In genomic region chr6:74467533-74468215, GRCh38 we compare ENCODE assay signal across 17 cellular contexts.
DNase-seq lines count a peak whose midpoint lies in the region; ATAC-seq, FAIRE-seq and TF ChIP-seq lines count a peak whose summit lies in the region.
"Had no signal": no experiment of that assay in that cellular context is flagged by ENCODE, and none has a peak within 500 bp of the region (broad histone marks: within the 10 kb centered on the region; RNA-seq: fewer than 3 reads in every experiment).

No MANE protein-coding gene starts in this region.

- in situ Hi-C loops in HepG2 (cut with HindIII; ENCODE audit: extremely low pct_ligation_motif_present, low pct_unique_long_range_greater_than_20kb), result no loop called here

- peaks cover 12% of the 10 kb centered on the region for H3K4me1 Mint-ChIP-seq in WTC11
- peaks cover 5% of the 10 kb centered on the region for H3K4me1 Mint-ChIP-seq in Caco-2 (ENCODE audit: low read depth, unreplicated experiment)

- H3K27me3 Mint-ChIP-seq in WTC11 (ENCODE audit: low read depth), result no peaks in the 10 kb centered on the region
- no peaks in the 10 kb centered on the region for H3K27me3 Mint-ChIP-seq in Caco-2 (ENCODE audit: insufficient read depth, unreplicated experiment)

- H3K27me3 ChIP-seq in HepG2 (ENCODE audit: control insufficient read depth in 1 of 2, insufficient read depth in 2 of 2, low read length in 2 of 2) (no peaks in the 10 kb centered on the region), SK-N-SH (ENCODE audit: insufficient read depth) (no peaks in the 10 kb centered on the region; the same call in 1 of the 2 replicates), Caco-2 (replicated peaks; ENCODE audit: control insufficient read depth, insufficient read depth, low read length) (no peaks in the 10 kb centered on the region)

- TF ChIP-seq POLR2A in HepG2 (IDR thresholded peaks at IDR 0.05; ENCODE audit: insufficient read depth in 1 of 2, low read depth in 2 of 2, low read length in 2 of 2), result no peak

- H3K4me3 Mint-ChIP-seq in WTC11 (no peak overlapping the region), Caco-2 (ENCODE audit: unreplicated experiment) (no peak overlapping the region)

- H3K4me2 ChIP-seq in HepG2 (ENCODE audit: low read depth, low read length), result no peak overlapping the region
- no peak overlapping the region for H3K4me2 ChIP-seq in SK-N-SH

- WGBS in HepG2 (ENCODE audit: low lambda C conversion rate), result 6% methylated on average over 2 of the region's 2 CpGs
- 0% methylated on average over 1 of the region's 2 CpGs for WGBS in SK-N-SH (ENCODE audit: low lambda C conversion rate)

- H3K27ac Mint-ChIP-seq in WTC11, result peak overlapping the region; percentile 33; the same call in 1 of the 2 replicates
- H3K27ac Mint-ChIP-seq in Caco-2 (ENCODE audit: unreplicated experiment), result no peak overlapping the region

- no peak for FAIRE-seq in HepG2 (lab: Jason Lieb, UNC)
- FAIRE-seq: H54 had no signal

- ATAC-seq in WTC11 (no peak), HepG2 (no peak)

- H3K36me3 Mint-ChIP-seq in WTC11, result no peaks in the 10 kb centered on the region
- H3K36me3 Mint-ChIP-seq in Caco-2 (ENCODE audit: insufficient read depth, unreplicated experiment), result no peaks in the 10 kb centered on the region

- TF ChIP-seq EP300 in HepG2 (IDR thresholded peaks at IDR 0.05; ENCODE audit: low read depth in 2 of 2, low read length in 2 of 2), result no peak
- no peak for TF ChIP-seq EP300 in HepG2 (CRISPR knock-in tag; IDR thresholded peaks at IDR 0.05; ENCODE audit: borderline replicate concordance)
- TF ChIP-seq EP300 in SK-N-SH (IDR thresholded peaks at IDR 0.05; ENCODE audit: borderline replicate concordance in 1 of 2, low read depth in 1 of 2, low read length in 1 of 2), result no peak

- intact Hi-C loops in HepG2 (cut with micrococcal nuclease; ENCODE audit: unreplicated experiment), result no loop called here
- intact Hi-C loops in Caco-2 (cut with micrococcal nuclease; ENCODE audit: unreplicated experiment), result no loop called here

- CTCF ChIA-PET in WTC11 (lab: Charles Lee), result no interaction called here
- CTCF ChIA-PET in HepG2 (lab: Yijun Ruan, JAX; ENCODE audit: low intra/inter-chr PET ratio, low total read pairs), result no interaction called here
- CTCF ChIA-PET in SK-N-SH (lab: Yijun Ruan, JAX), result no interaction called here
- CTCF ChIA-PET in Caco-2 (lab: Charles Lee), result no interaction called here

- H3K9ac ChIP-seq in HepG2 (ENCODE audit: insufficient read depth, low read depth, low read length), result no peak overlapping the region
- H3K9ac ChIP-seq in SK-N-SH, result no peak overlapping the region

- H3K36me3 ChIP-seq in HepG2 (replicated peaks in 1 of 2; ENCODE audit: control insufficient read depth in 1 of 2, insufficient read depth in 2 of 2, low read length in 2 of 2), result no peaks in the 10 kb centered on the region
- H3K36me3 ChIP-seq in SK-N-SH (replicated peaks in 1 of 2; ENCODE audit: control insufficient read depth in 1 of 2, insufficient read depth in 2 of 2, low read length in 1 of 2), result no peaks in the 10 kb centered on the region
- no peaks in the 10 kb centered on the region for H3K36me3 ChIP-seq in Caco-2 (ENCODE audit: control insufficient read depth, insufficient read depth, low read length)

- no peak overlapping the region for H3K4me3 ChIP-seq in HFF-Myc (replicated peaks; ENCODE audit: low read depth, low read length)
- no peak overlapping the region for H3K4me3 ChIP-seq in HepG2 (replicated peaks in 1 of 3; ENCODE audit: insufficient read depth in 1 of 3, low read depth in 2 of 3, low read length in 3 of 3)
- H3K4me3 ChIP-seq in SK-N-SH (ENCODE audit: low read depth in 2 of 2, low read length in 1 of 2), result no peak overlapping the region
- no peak overlapping the region for H3K4me3 ChIP-seq in Caco-2 (ENCODE audit: low read depth, low read length)

- no peak for TF ChIP-seq CTCF in HFF-Myc (IDR thresholded peaks at IDR 0.05; ENCODE audit: low read depth, low read length, missing control alignments)
- TF ChIP-seq CTCF in WTC11 (IDR thresholded peaks at IDR 0.05), result no peak
- TF ChIP-seq CTCF in HepG2 (CRISPR knock-in tag; IDR thresholded peaks at IDR 0.05), result no peak
- TF ChIP-seq CTCF in SK-N-SH (IDR thresholded peaks at IDR 0.05), result no peak
- TF ChIP-seq CTCF in Caco-2 (IDR thresholded peaks at IDR 0.05; ENCODE audit: insufficient read depth in 1 of 2, low read depth in 1 of 2, low read length in 1 of 2, severe bottlenecking in 1 of 2, unreplicated experiment in 1 of 2), result no peak

- H3K79me2 ChIP-seq in HepG2 (ENCODE audit: insufficient read depth, low read length) (no peaks in the 10 kb centered on the region), SK-N-SH (ENCODE audit: insufficient read depth) (no peaks in the 10 kb centered on the region)

- no peak for TF ChIP-seq RAD21 in HepG2 (CRISPR knock-in tag; IDR thresholded peaks at IDR 0.05)
- TF ChIP-seq RAD21 in SK-N-SH (IDR thresholded peaks at IDR 0.05; ENCODE audit: low read length), result no peak

- POLR2A ChIA-PET in WTC11 (lab: Charles Lee), result no interaction called here
- POLR2A ChIA-PET in HepG2 (lab: Yijun Ruan, JAX), result no interaction called here
- POLR2A ChIA-PET in SK-N-SH (lab: Yijun Ruan, JAX), result no interaction called here
- POLR2A ChIA-PET in Caco-2 (lab: Charles Lee), result no interaction called here

- H4K20me1 ChIP-seq in HepG2 (ENCODE audit: insufficient read depth, low read length) (no peaks in the 10 kb centered on the region), SK-N-SH (ENCODE audit: insufficient read depth) (no peaks in the 10 kb centered on the region)

- no peaks in the 10 kb centered on the region for H3F3A ChIP-seq in SK-N-SH (replicated peaks; ENCODE audit: insufficient read depth)

- no peaks in the 10 kb centered on the region for H3K9me2 ChIP-seq in SK-N-SH

- no peaks in the 10 kb centered on the region for H3K4me1 ChIP-seq in HepG2 (ENCODE audit: insufficient read depth, low read length)
- no peaks in the 10 kb centered on the region for H3K4me1 ChIP-seq in SK-N-SH (ENCODE audit: control insufficient read depth in 1 of 2, insufficient read depth in 2 of 2, low read depth in 1 of 2, low read length in 1 of 2)
- peaks cover 14% of the 10 kb centered on the region for H3K4me1 ChIP-seq in Caco-2

- DNase-seq in HFF-Myc (ENCODE audit: extremely low read depth, low read depth), result peak; percentile 11
- no peak for DNase-seq in WTC11 (ENCODE audit: low spot score)
- peak; percentile 19 for DNase-seq in iris pigment epithelial cell (ENCODE audit: low read depth)
- DNase-seq in DMS153 treated with DMSO at 0.1 percent for 48 hours (lab: John Stamatoyannopoulos, UW; ENCODE audit: unreplicated experiment), result no peak
- DNase-seq in HepG2 (ENCODE audit: low spot score), result no peak
- no peak for DNase-seq in SK-N-SH
- DNase-seq in Caco-2, result no peak
- DNase-seq: AML-193, DND-41, MV-4-11, NCI-H1694 treated with DMSO at 0.1 percent for 48 hours, NCI-H510A treated with DMSO at 0.1 percent for 48 hours, NCI-H774, OCI-M1, Right ventricle myocardium superior had no signal

- peaks cover 7% of the 10 kb centered on the region for H3K9me3 Mint-ChIP-seq in WTC11
- peaks cover 10% of the 10 kb centered on the region for H3K9me3 Mint-ChIP-seq in Caco-2 (ENCODE audit: unreplicated experiment)

- H2AFZ ChIP-seq in HepG2 (ENCODE audit: low read length) (no peak overlapping the region), SK-N-SH (ENCODE audit: low read depth) (no peak overlapping the region)

- H3K27ac ChIP-seq in HepG2 (ENCODE audit: extremely low read length, insufficient read depth, low read length) (no peak overlapping the region), SK-N-SH (ENCODE audit: low read depth in 2 of 2, low read length in 1 of 2) (no peak overlapping the region)
- H3K27ac ChIP-seq: C4-2B had no signal

- BruUV-seq in HepG2 (replicated peaks; lab: Mats Ljungman, UMichigan) (no TSS peak), Caco-2 (replicated peaks; lab: Mats Ljungman, UMichigan) (no TSS peak)

- H3K9me3 ChIP-seq in HepG2 (ENCODE audit: low read length) (no peaks in the 10 kb centered on the region), SK-N-SH (no peaks in the 10 kb centered on the region), Caco-2 (no peaks in the 10 kb centered on the region; the same call in 1 of the 2 replicates)

TF ChIP-seq in WTC11, 78 proteins besides CTCF, POLR2A, EP300 and RAD21 (continues in another document):
- TF ChIP-seq IRF2 (CRISPR knock-in tag; IDR thresholded peaks at IDR 0.05; ENCODE audit: borderline replicate concordance, low read depth) (no peak), JUN (CRISPR knock-in tag; IDR thresholded peaks at IDR 0.05) (no peak), ATF3 (CRISPR knock-in tag; conservative IDR thresholded peaks at IDR 0.05) (no peak)

TF ChIP-seq in SK-N-SH, 30 proteins besides CTCF, POLR2A, EP300 and RAD21 (continues in another document):
- TF ChIP-seq MAX (IDR thresholded peaks at IDR 0.05; ENCODE audit: low read depth) (no peak), TAF1 (IDR thresholded peaks at IDR 0.05; ENCODE audit: borderline replicate concordance, low read depth, low read length) (no peak), CHD2 (IDR thresholded peaks at IDR 0.05; ENCODE audit: low read length, partially characterized antibody) (no peak), RXRA (IDR thresholded peaks at IDR 0.05; ENCODE audit: borderline replicate concordance, low read depth) (no peak), USF2 (IDR thresholded peaks at IDR 0.05; ENCODE audit: borderline replicate concordance, low read depth, low read length) (no peak), YY1 (IDR thresholded peaks at IDR 0.05; ENCODE audit: low read depth) (no peak), MEF2A (IDR thresholded peaks at IDR 0.05; ENCODE audit: borderline replicate concordance, low read depth) (no peak), FOXJ3 (CRISPR knock-in tag; IDR thresholded peaks at IDR 0.05) (no peak), IRF3 (IDR thresholded peaks at IDR 0.05; ENCODE audit: low read depth, low read length) (no peak)

Comparison
In these comparisons a context has a peak if more than half of its experiments do, and no peak if none do; other contexts are left out.
1. DNase-seq: peak in HFF-Myc (single experiment) and iris pigment epithelial cell (single experiment); none in WTC11 (single experiment), DMS153 treated with DMSO at 0.1 percent for 48 hours (single experiment), HepG2 (single experiment), SK-N-SH (single experiment) and Caco-2 (0 of 2).